ENCODE assay signal across 8 cellular contexts in genomic region chr3:38960953-38961622, GRCh38.
A peak's percentile ranks its signal among the peaks of the same experiment; 100 is the strongest.
DNase-seq lines count a peak whose midpoint lies in the region; ATAC-seq and TF ChIP-seq lines count a peak whose summit lies in the region.

No MANE protein-coding gene starts in this region.

- intact Hi-C loops in breast epithelium (cut with DNase I; ENCODE audit: low total_unique reads), result no loop called here

- no peak overlapping the region for H3K27ac ChIP-seq in breast epithelium

- no peaks in the 10 kb centered on the region for H3K36me3 ChIP-seq in breast epithelium
- H3K36me3 ChIP-seq in kidney epithelial cell (ENCODE audit: control insufficient read depth, insufficient read depth, low read length), result no peaks in the 10 kb centered on the region

- H3K4me1 ChIP-seq in breast epithelium, result no peaks in the 10 kb centered on the region

- DNase-seq in SIG-M5 treated with dmso at 0.1 percent for 504 hours (lab: John Stamatoyannopoulos, UW; ENCODE audit: unreplicated experiment), result peak; percentile 56
- DNase-seq in SIG-M5 (lab: John Stamatoyannopoulos, UW), result no peak
- peak; percentile 49 for DNase-seq in HT1080 (ENCODE audit: low read depth)
- DNase-seq in OCI-M1 (lab: John Stamatoyannopoulos, UW), result peak; percentile 83
- DNase-seq in breast epithelium (ENCODE audit: low spot score in 2 of 2), result no peak
- no peak for DNase-seq in kidney epithelial cell (ENCODE audit: low read depth)
- DNase-seq in ureter (ENCODE audit: low spot score), result peak; percentile 70

- no peak for TF ChIP-seq POLR2A in breast epithelium (IDR thresholded peaks at IDR 0.05)

- H3K27me3 ChIP-seq in breast epithelium (no peaks in the 10 kb centered on the region), kidney epithelial cell (ENCODE audit: control insufficient read depth, insufficient read depth, low read length) (no peaks in the 10 kb centered on the region)

- TF ChIP-seq CTCF in breast epithelium (IDR thresholded peaks at IDR 0.05) (peak in 2 of 3 donors; percentile 37 to 43), kidney epithelial cell (IDR thresholded peaks at IDR 0.05; ENCODE audit: insufficient read depth, low read length, poor library complexity, severe bottlenecking) (peak; percentile 55)

- ATAC-seq in HG03460 (IDR thresholded peaks at IDR 0.05; ENCODE audit: unreplicated experiment), result no peak

- no peaks in the 10 kb centered on the region for H3K9me3 ChIP-seq in breast epithelium

- H3K4me3 ChIP-seq in breast epithelium, result no peak overlapping the region
- no peak overlapping the region for H3K4me3 ChIP-seq in kidney epithelial cell (ENCODE audit: low read depth, low read length)

Comparison
In these comparisons a context has a peak if more than half of its experiments do, and no peak if none do; other contexts are left out.
1. DNase-seq: peak in SIG-M5 treated with dmso at 0.1 percent for 504 hours (single experiment), HT1080 (single experiment), OCI-M1 (single experiment) and ureter (single experiment); none in SIG-M5 (single experiment), breast epithelium (0 of 2) and kidney epithelial cell (single experiment).